Comparison of ENCODE assay signal across 12 cellular contexts in the genomic region with DNA sequence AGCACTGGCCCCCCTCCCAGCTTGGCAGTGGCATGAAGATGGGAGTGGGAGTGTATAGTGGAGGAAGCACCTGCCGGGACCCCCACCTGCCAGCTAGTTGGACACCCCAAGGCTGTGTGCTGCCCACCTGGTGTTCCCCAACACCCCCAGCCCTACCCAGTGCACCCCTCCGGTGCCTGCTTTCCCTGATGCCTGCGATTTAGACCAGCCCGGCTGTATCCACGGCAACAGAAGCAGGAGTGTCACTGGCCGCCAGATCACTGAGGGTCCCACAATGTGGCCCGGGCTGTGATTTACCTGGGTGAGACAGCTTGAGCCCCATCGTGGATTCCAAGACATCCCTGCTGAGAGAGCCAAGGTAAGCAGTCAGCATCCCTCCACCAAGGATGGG. TPM values are rescaled to one million over a fixed set of nuclear protein-coding genes. Genes with fewer than 3 reads are reported as not detected.
DNase-seq lines count a peak whose midpoint lies in the region; ATAC-seq, FAIRE-seq and TF ChIP-seq lines count a peak whose summit lies in the region.
"Had no signal": no experiment of that assay in that cellular context is flagged by ENCODE, and none has a peak within 500 bp of the region (broad histone marks: within the 10 kb centered on the region; RNA-seq: fewer than 3 reads in every experiment).

No MANE protein-coding gene starts in this region.

- H4K5ac ChIP-seq in H1 (ENCODE audit: insufficient read length, low read depth, low read length), result no peak overlapping the region

- POLR2A ChIA-PET in H1 (lab: Charles Lee; ENCODE audit: partially characterized antibody), result interaction anchor here (1.9 kb wide), 1 partner anchor 33 kb away, joined by 9 read pairs; the partner anchor contains the start of gene TSPYL2

- H2BK20ac ChIP-seq in H1 (ENCODE audit: low read length), result no peak overlapping the region

- peaks cover 4% of the 10 kb centered on the region; the same call in 1 of the 2 replicates for H3K23me2 ChIP-seq in H1 (ENCODE audit: low read depth, low read length)

- H3K27ac Mint-ChIP-seq in nephron, result peak overlapping the region in 1 of 3 experiments; percentile 36

- no peak overlapping the region for H2BK5ac ChIP-seq in H1 (ENCODE audit: low read depth, low read length)

- no peak overlapping the region for H3K23ac ChIP-seq in H1 (ENCODE audit: insufficient read length)

- 4 to 19% methylated on average over 5 to 8 of the region's 8 CpGs for WGBS in heart right ventricle, 2 donors
- 19% methylated on average over 3 of the region's 8 CpGs; no CpG with 5 or more reads in 1 of the 2 experiments for WGBS in H1 (ENCODE audit: extremely low coverage in 1 of 2, insufficient coverage in 1 of 2, insufficient read length in 1 of 2, insufficient replicate concordance in 2 of 2, low coverage in 1 of 2, low lambda C conversion rate in 2 of 2, missing lambda C conversion rate in 1 of 2), 2 experiments

- no peak overlapping the region for H4K8ac ChIP-seq in H1 (ENCODE audit: extremely low read depth, insufficient read depth, low read length)

- ATAC-seq in heart right ventricle, result peak in 1 of 8 donors; percentile 15
- ATAC-seq in left cardiac atrium, result no peak
- no peak for ATAC-seq in GM21526 (IDR thresholded peaks at IDR 0.05; ENCODE audit: low FRiP score, unreplicated experiment)
- ATAC-seq: left lobe of liver had no signal

- FAIRE-seq in H1 (lab: Jason Lieb, UNC), result no peak

- H3K9me3 ChIP-seq in heart right ventricle, result no peaks in the 10 kb centered on the region
- H3K9me3 ChIP-seq in H1 (ENCODE audit: insufficient read depth in 2 of 2, low read depth in 1 of 2, low read length in 1 of 2), result no peaks in the 10 kb centered on the region
- H3K9me3 ChIP-seq in vagina, result no peaks in the 10 kb centered on the region
- no peaks in the 10 kb centered on the region for H3K9me3 ChIP-seq in colonic mucosa

- H3K4me3 ChIP-seq in heart right ventricle (peak overlapping the region in 9 of 10 donors; percentile 12 to 55 (median 52)), H1 (ENCODE audit: extremely low read depth in 1 of 4, insufficient read depth in 2 of 4, low read depth in 3 of 4, low read length in 4 of 4) (peak overlapping the region; percentile 37 to 85 (median 58); a peak in 7 of 8 replicates), vagina (peak overlapping the region; percentile 45 to 48), colonic mucosa (no peak overlapping the region)

- H3K56ac ChIP-seq in H1 (replicated peaks; ENCODE audit: insufficient read length, low read depth, low read length), result no peak overlapping the region

- CTCF ChIA-PET in H1 (lab: Charles Lee; ENCODE audit: partially characterized antibody), result interaction anchor here (1.1 kb wide), 1 partner anchor 53 kb away, joined by 3 read pairs; no protein-coding TSS in a partner anchor

- no peaks in the 10 kb centered on the region for H3K9me3 Mint-ChIP-seq in nephron
- H3K9me3 Mint-ChIP-seq: central memory CD8-positive, alpha-beta T cell had no signal

- H2AK5ac ChIP-seq in H1 (ENCODE audit: low read depth, low read length), result no peak overlapping the region

- peaks cover 0 to 2% of the 10 kb centered on the region in 2 experiments for H4K20me1 ChIP-seq in H1 (replicated peaks in 1 of 2; ENCODE audit: control insufficient read depth in 1 of 2, insufficient read depth in 2 of 2, low read length in 2 of 2)

- H3K4me3 Mint-ChIP-seq in nephron, result peak overlapping the region in 2 of 3 experiments; percentile 90 to 92
- H3K4me3 Mint-ChIP-seq: central memory CD8-positive, alpha-beta T cell had no signal

- TF ChIP-seq EP300 in H1 (IDR thresholded peaks at IDR 0.05; ENCODE audit: borderline replicate concordance in 1 of 2, low read depth in 2 of 2, low read length in 2 of 2), result no peak

- H2BK12ac ChIP-seq in H1 (ENCODE audit: low read depth, low read length), result no peak overlapping the region

- TF ChIP-seq POLR2A in H1 (IDR thresholded peaks at IDR 0.05; ENCODE audit: control extremely low read depth in 1 of 2, low read depth in 2 of 2, low read length in 2 of 2) (no peak), vagina (IDR thresholded peaks at IDR 0.05) (no peak)

- TF ChIP-seq CTCF in heart right ventricle (IDR thresholded peaks at IDR 0.05) (no peak), H1 (IDR thresholded peaks at IDR 0.05; ENCODE audit: control extremely low read depth in 1 of 3, insufficient read depth in 1 of 3, low read depth in 1 of 3, low read length in 3 of 3) (no peak), nephron (IDR thresholded peaks at IDR 0.05; ENCODE audit: unreplicated experiment in 3 of 3) (no peak), vagina (IDR thresholded peaks at IDR 0.05) (no peak), colonic mucosa (IDR thresholded peaks at IDR 0.05) (no peak)

- 0 out of 2 replicates have a peak, but pooled peaks cover 3% of the 10 kb centered on the region for H3K79me1 ChIP-seq in H1 (ENCODE audit: low read depth, low read length)

- H3K27me3 ChIP-seq in heart right ventricle (peaks cover 0 to 64% (median 0%) of the 10 kb centered on the region in 7 donors), H1 (replicated peaks in 1 of 4; ENCODE audit: control insufficient read depth in 3 of 4, extremely low read depth in 1 of 4, insufficient read depth in 3 of 4, low read length in 3 of 4) (no peaks in the 10 kb centered on the region), vagina (no peaks in the 10 kb centered on the region), colonic mucosa (no peaks in the 10 kb centered on the region)

- peaks cover 5% of the 10 kb centered on the region for H3K27me3 Mint-ChIP-seq in nephron (ENCODE audit: low read depth)
- H3K27me3 Mint-ChIP-seq: central memory CD8-positive, alpha-beta T cell had no signal

- H3K27ac ChIP-seq in heart right ventricle (no peak overlapping the region), H1 (ENCODE audit: low read depth, low read length) (no peak overlapping the region), vagina (peak overlapping the region; percentile 71), colonic mucosa (no peak overlapping the region)

- peaks cover 0 to 27% of the 10 kb centered on the region in 2 experiments; a peak in 3 of 4 replicates for H3K79me2 ChIP-seq in H1 (ENCODE audit: control insufficient read depth in 1 of 2, insufficient read depth in 2 of 2, low read length in 2 of 2)

- no peak overlapping the region for H3K14ac ChIP-seq in H1 (ENCODE audit: insufficient read length)

- H2AFZ ChIP-seq in H1 (ENCODE audit: low read length), result no peak overlapping the region

- no peak overlapping the region for H2BK120ac ChIP-seq in H1 (replicated peaks; ENCODE audit: low read depth, low read length)

- no peaks in the 10 kb centered on the region for H3K36me3 Mint-ChIP-seq in nephron (ENCODE audit: low read depth)

- no peaks in the 10 kb centered on the region for H3K4me1 Mint-ChIP-seq in nephron

- peak overlapping the region; percentile 66 to 74 for H3K4me2 ChIP-seq in H1 (ENCODE audit: insufficient read depth in 1 of 2, low read depth in 2 of 2, low read length in 2 of 2)

- H3K4me1 ChIP-seq in heart right ventricle (no peaks in the 10 kb centered on the region), H1 (replicated peaks in 1 of 4; ENCODE audit: control insufficient read depth in 3 of 4, insufficient read depth in 4 of 4, low read length in 3 of 4) (peaks cover 0 to 8% (median 1%) of the 10 kb centered on the region in 4 experiments; a peak in 2 of 7 replicates), vagina (no peaks in the 10 kb centered on the region), colonic mucosa (no peaks in the 10 kb centered on the region)

- no peak overlapping the region for H3K18ac ChIP-seq in H1 (ENCODE audit: extremely low read depth, low read length)

- peak overlapping the region in 1 of 4 experiments; percentile 13; a peak in 1 of 7 replicates for H3K9ac ChIP-seq in H1 (replicated peaks in 1 of 4; ENCODE audit: extremely low read depth in 1 of 4, low read depth in 3 of 4, low read length in 3 of 4)
- no peak overlapping the region for H3K9ac ChIP-seq in colonic mucosa (ENCODE audit: low read depth in 2 of 2, low read length in 2 of 2)

- no peak overlapping the region for H4K91ac ChIP-seq in H1 (replicated peaks; ENCODE audit: insufficient read length, low read length)

- intact Hi-C loops in heart right ventricle (cut with DNase I) (no loop called here), left cardiac atrium (cut with DNase I) (no loop called here), vagina (cut with DNase I) (no loop called here), colonic mucosa (cut with DNase I) (no loop called here)

- H3K4ac ChIP-seq in H1 (replicated peaks; ENCODE audit: insufficient read length, low read depth, low read length), result no peak overlapping the region

- H3K36me3 ChIP-seq in heart right ventricle (no peaks in the 10 kb centered on the region), H1 (ENCODE audit: control insufficient read depth in 2 of 4, insufficient read depth in 4 of 4, low read length in 3 of 4) (no peaks in the 10 kb centered on the region), vagina (no peaks in the 10 kb centered on the region), colonic mucosa (no peaks in the 10 kb centered on the region)

- DNase-seq in heart right ventricle, result no peak
- DNase-seq in left cardiac atrium, result no peak
- no peak for DNase-seq in H1 (ENCODE audit: low read depth in 1 of 2, low spot score in 2 of 2)
- DNase-seq in vagina (ENCODE audit: extremely low spot score in 2 of 2), result no peak
- DNase-seq in NCI-H2171 treated with DMSO at 0.1 percent for 48 hours (lab: John Stamatoyannopoulos, UW), result no peak
- DNase-seq in colonic mucosa, result no peak
- DNase-seq: activated CD4-positive, alpha-beta T cell treated with anti-CD3 and anti-CD28 coated beads, Interleukin-2, amount 50 U/mL, for 48 hours; KG1 had no signal

- H2BK15ac ChIP-seq in H1 (ENCODE audit: low read length), result no peak overlapping the region

- TF ChIP-seq RAD21 in H1 (IDR thresholded peaks at IDR 0.05 in 1 of 2, conservative IDR thresholded peaks at IDR 0.05 in 1 of 2; ENCODE audit: low read depth in 2 of 2, low read length in 2 of 2), result no peak

RNA-seq across cellular contexts. Expression of gene GPR173, which starts 0.5 kb away (rescaled TPM):
- total RNA-seq in heart right ventricle (1 to 10 TPM in 3 of 10 donors, under 1 TPM in 7; 0.54 to 2.5 (median 0.73) TPM), left cardiac atrium (1 to 10 TPM; 1.3 to 2.8 TPM), vagina (2.2 TPM), colonic mucosa (1 to 10 TPM in 1 of 2 donors, under 1 TPM in 1; 0.47 to 1.2 TPM)
- polyA plus RNA-seq in heart right ventricle (under 1 TPM; 0.70 to 0.95 TPM), H1 (2011; rRNA removed) (11.3 and 14.1 TPM in 2 replicates)
- total RNA-seq in H1 (2021; fragmentation: NEBNext Ultra II Directional; extraction: Animal tissue kit (Norgen Biotek cat#: 25700)), result 5.8 and 7.0 TPM in 2 replicates
- 8.2 TPM for polyA plus RNA-seq in H1 (2011; cell fraction: cytosol; rRNA removed)
- 18.3 TPM for polyA plus RNA-seq in H1 (2011; cell fraction: nucleus; rRNA removed)
- 7.3 to 9.7 TPM (median 8.4 TPM) in 4 replicates for polyA plus RNA-seq in H1 (2012, experiment 1 of 2)
- 4.7 TPM for polyA plus RNA-seq in H1 (2012, experiment 2 of 2)
- 4.0 TPM for polyA plus RNA-seq in H1 (2013, experiment 1 of 2)
- 3.6 TPM for polyA plus RNA-seq in H1 (2013, experiment 2 of 2)
- 8.0 and 8.8 TPM in 2 replicates for polyA minus RNA-seq in H1 (2011; rRNA and poly(A)+ RNA removed)
- polyA minus RNA-seq in H1 (2011; cell fraction: cytosol; rRNA and poly(A)+ RNA removed), result 5.8 TPM
- 5.3 TPM for polyA minus RNA-seq in H1 (2011; cell fraction: nucleus; rRNA and poly(A)+ RNA removed)

RNA-seq across cellular contexts. Expression of gene TSPYL2, which starts 33.0 kb away (rescaled TPM):
- total RNA-seq in heart right ventricle (10 to 100 TPM; 17.2 to 48.8 (median 25.5) TPM), left cardiac atrium (10 to 100 TPM; 33.5 to 37.4 TPM), vagina (85.9 TPM), colonic mucosa (10 to 100 TPM in 1 of 2 donors, 1 to 10 TPM in 1; 6.2 to 11.6 TPM)
- polyA plus RNA-seq in heart right ventricle (100 to 1,000 TPM in 1 of 2 donors, 10 to 100 TPM in 1; 54.4 to 136 TPM), H1 (2011; rRNA removed) (13.4 and 13.7 TPM in 2 replicates)
- total RNA-seq in H1 (2021; fragmentation: NEBNext Ultra II Directional; extraction: Animal tissue kit (Norgen Biotek cat#: 25700)), result 13.7 and 14.0 TPM in 2 replicates
- polyA plus RNA-seq in H1 (2011; cell fraction: cytosol; rRNA removed), result 17.8 TPM
- 30.1 TPM for polyA plus RNA-seq in H1 (2011; cell fraction: nucleus; rRNA removed)
- polyA plus RNA-seq in H1 (2012, experiment 1 of 2), result 21.1 to 25.6 TPM (median 24.1 TPM) in 4 replicates
- 5.4 TPM for polyA plus RNA-seq in H1 (2012, experiment 2 of 2)
- polyA plus RNA-seq in H1 (2013, experiment 1 of 2), result 16.7 TPM
- 15.2 TPM for polyA plus RNA-seq in H1 (2013, experiment 2 of 2)
- 7.3 and 9.6 TPM in 2 replicates for polyA minus RNA-seq in H1 (2011; rRNA and poly(A)+ RNA removed)
- 9.6 TPM for polyA minus RNA-seq in H1 (2011; cell fraction: cytosol; rRNA and poly(A)+ RNA removed)
- 10.6 TPM for polyA minus RNA-seq in H1 (2011; cell fraction: nucleus; rRNA and poly(A)+ RNA removed)

RNA-seq across cellular contexts. Expression of gene KANTR, which starts 44.8 kb away (rescaled TPM):
- 10 to 100 TPM in 2 of 10 donors, 1 to 10 TPM in 8; 2.7 to 11.5 (median 7.0) TPM for total RNA-seq in heart right ventricle
- polyA plus RNA-seq in heart right ventricle, result 10 to 100 TPM in 1 of 2 donors, 1 to 10 TPM in 1; 2.1 to 12.6 TPM
- total RNA-seq in left cardiac atrium, result 1 to 10 TPM; 5.4 to 5.7 TPM
- total RNA-seq in H1 (2021; fragmentation: NEBNext Ultra II Directional; extraction: Animal tissue kit (Norgen Biotek cat#: 25700)), result 7.5 and 9.5 TPM in 2 replicates
- polyA plus RNA-seq in H1 (2011; rRNA removed), result 5.9 and 7.7 TPM in 2 replicates
- polyA plus RNA-seq in H1 (2011; cell fraction: cytosol; rRNA removed), result 5.2 TPM
- 40.0 TPM for polyA plus RNA-seq in H1 (2011; cell fraction: nucleus; rRNA removed)
- polyA plus RNA-seq in H1 (2012, experiment 1 of 2), result 3.5 to 6.6 TPM (median 4.6 TPM) in 4 replicates
- 0.47 TPM for polyA plus RNA-seq in H1 (2012, experiment 2 of 2)
- polyA plus RNA-seq in H1 (2013, experiment 1 of 2), result 5.5 TPM
- polyA plus RNA-seq in H1 (2013, experiment 2 of 2), result 3.5 TPM
- 66.2 and 69.4 TPM in 2 replicates for polyA minus RNA-seq in H1 (2011; rRNA and poly(A)+ RNA removed)
- polyA minus RNA-seq in H1 (2011; cell fraction: cytosol; rRNA and poly(A)+ RNA removed), result 15.3 TPM
- 96.4 TPM for polyA minus RNA-seq in H1 (2011; cell fraction: nucleus; rRNA and poly(A)+ RNA removed)
- total RNA-seq in vagina, result 35.8 TPM
- total RNA-seq in colonic mucosa, result 1 to 10 TPM; 6.8 to 8.0 TPM
